In the genomic region with DNA sequence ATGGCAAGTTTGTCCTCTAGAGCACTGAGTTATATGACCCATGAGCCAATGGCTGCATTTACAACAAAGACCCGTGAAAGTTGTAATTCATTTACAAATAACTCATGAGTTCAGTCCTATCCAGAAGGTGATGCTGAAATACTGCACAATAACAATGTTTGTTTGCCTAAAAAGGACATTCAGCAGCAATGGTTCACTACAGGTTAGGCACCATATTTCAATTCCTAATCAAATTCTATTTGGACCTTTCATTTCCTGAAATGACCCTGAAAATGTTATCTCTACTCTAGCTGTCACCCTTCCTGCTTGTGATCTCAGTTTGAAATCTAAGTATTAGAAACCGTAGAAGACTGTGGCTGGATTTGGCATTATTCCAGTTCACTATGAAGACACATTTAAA, we compare ENCODE assay signal across 1 cellular context.
TF ChIP-seq lines count a peak whose summit lies in the region.

No MANE protein-coding gene starts in this region.

TF ChIP-seq in SK-N-SH treated with all-trans-retinoic acid at 6 μM for 48 hours, 23 proteins besides CTCF, POLR2A, EP300 and RAD21:
- TF ChIP-seq, protein P1, sequence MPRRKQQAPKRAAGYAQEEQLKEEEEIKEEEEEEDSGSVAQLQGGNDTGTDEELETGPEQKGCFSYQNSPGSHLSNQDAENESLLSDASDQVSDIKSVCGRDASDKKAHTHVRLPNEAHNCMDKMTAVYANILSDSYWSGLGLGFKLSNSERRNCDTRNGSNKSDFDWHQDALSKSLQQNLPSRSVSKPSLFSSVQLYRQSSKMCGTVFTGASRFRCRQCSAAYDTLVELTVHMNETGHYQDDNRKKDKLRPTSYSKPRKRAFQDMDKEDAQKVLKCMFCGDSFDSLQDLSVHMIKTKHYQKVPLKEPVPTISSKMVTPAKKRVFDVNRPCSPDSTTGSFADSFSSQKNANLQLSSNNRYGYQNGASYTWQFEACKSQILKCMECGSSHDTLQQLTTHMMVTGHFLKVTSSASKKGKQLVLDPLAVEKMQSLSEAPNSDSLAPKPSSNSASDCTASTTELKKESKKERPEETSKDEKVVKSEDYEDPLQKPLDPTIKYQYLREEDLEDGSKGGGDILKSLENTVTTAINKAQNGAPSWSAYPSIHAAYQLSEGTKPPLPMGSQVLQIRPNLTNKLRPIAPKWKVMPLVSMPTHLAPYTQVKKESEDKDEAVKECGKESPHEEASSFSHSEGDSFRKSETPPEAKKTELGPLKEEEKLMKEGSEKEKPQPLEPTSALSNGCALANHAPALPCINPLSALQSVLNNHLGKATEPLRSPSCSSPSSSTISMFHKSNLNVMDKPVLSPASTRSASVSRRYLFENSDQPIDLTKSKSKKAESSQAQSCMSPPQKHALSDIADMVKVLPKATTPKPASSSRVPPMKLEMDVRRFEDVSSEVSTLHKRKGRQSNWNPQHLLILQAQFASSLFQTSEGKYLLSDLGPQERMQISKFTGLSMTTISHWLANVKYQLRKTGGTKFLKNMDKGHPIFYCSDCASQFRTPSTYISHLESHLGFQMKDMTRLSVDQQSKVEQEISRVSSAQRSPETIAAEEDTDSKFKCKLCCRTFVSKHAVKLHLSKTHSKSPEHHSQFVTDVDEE (CRISPR knock-in tag; IDR thresholded peaks at IDR 0.05): no peak
- TF ChIP-seq, protein P2, sequence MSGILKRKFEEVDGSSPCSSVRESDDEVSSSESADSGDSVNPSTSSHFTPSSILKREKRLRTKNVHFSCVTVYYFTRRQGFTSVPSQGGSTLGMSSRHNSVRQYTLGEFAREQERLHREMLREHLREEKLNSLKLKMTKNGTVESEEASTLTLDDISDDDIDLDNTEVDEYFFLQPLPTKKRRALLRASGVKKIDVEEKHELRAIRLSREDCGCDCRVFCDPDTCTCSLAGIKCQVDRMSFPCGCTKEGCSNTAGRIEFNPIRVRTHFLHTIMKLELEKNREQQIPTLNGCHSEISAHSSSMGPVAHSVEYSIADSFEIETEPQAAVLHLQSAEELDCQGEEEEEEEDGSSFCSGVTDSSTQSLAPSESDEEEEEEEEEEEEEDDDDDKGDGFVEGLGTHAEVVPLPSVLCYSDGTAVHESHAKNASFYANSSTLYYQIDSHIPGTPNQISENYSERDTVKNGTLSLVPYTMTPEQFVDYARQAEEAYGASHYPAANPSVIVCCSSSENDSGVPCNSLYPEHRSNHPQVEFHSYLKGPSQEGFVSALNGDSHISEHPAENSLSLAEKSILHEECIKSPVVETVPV (CRISPR knock-in tag; IDR thresholded peaks at IDR 0.05): no peak
- no peak for TF ChIP-seq OSR1 (CRISPR knock-in tag; IDR thresholded peaks at IDR 0.05)
- no peak for TF ChIP-seq RARB (CRISPR knock-in tag; IDR thresholded peaks at IDR 0.05)
- no peak for TF ChIP-seq PPARA (CRISPR knock-in tag; IDR thresholded peaks at IDR 0.05; ENCODE audit: borderline replicate concordance)
- no peak for TF ChIP-seq ZFP30 (CRISPR knock-in tag; IDR thresholded peaks at IDR 0.05)
TF ChIP-seq in SK-N-SH treated with all-trans-retinoic acid at 6 μM for 48 hours: peak in this region for 0.
